ENCODE assay signal across 11 cellular contexts in the genomic region with DNA sequence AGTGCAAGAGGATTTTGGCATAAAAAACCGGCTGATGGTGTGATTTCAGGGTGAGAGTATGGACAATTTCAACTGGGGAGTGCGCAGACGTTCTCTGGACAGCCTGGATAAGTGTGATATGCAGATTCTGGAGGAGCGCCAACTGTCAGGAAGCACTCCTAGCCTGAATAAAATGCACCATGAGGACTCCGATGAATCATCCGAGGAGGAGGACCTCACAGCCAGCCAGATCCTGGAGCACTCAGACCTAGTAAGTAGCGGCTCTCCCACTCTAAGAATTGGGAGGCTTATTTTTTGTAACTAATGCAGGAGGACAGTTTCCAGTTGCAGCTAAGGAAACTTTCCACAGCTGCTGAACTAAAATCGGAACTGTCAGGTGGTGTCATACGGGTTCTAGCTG. TPM values are rescaled to one million over a fixed set of nuclear protein-coding genes. Genes with fewer than 3 reads are reported as not detected.
A peak's percentile ranks its signal among the peaks of the same experiment; 100 is the strongest.
DNase-seq lines count a peak whose midpoint lies in the region; ATAC-seq, FAIRE-seq and TF ChIP-seq lines count a peak whose summit lies in the region.
"Had no signal": no experiment of that assay in that cellular context is flagged by ENCODE, and none has a peak within 500 bp of the region (broad histone marks: within the 10 kb centered on the region; RNA-seq: fewer than 3 reads in every experiment).

No MANE protein-coding gene starts in this region.

- peak overlapping the region; percentile 6 to 7 for H3K27ac ChIP-seq in breast epithelium
- peak overlapping the region; percentile 67 for H3K27ac ChIP-seq in skeletal muscle tissue (ENCODE audit: low read depth, low read length)

- no peak for TF ChIP-seq CTCF in breast epithelium (IDR thresholded peaks at IDR 0.05)

- no peak for ATAC-seq in GM21526 (IDR thresholded peaks at IDR 0.05; ENCODE audit: low FRiP score, unreplicated experiment)
- ATAC-seq in GM19035 (IDR thresholded peaks at IDR 0.05; ENCODE audit: unreplicated experiment): no peak

- DNase-seq in HTR-8/SVneo (ENCODE audit: insufficient read length, low spot score) (peak; percentile 3), breast epithelium (ENCODE audit: low spot score in 2 of 2) (no peak), iris pigment epithelial cell (ENCODE audit: low read depth) (peak; percentile 96), SKM-1 (lab: John Stamatoyannopoulos, UW; ENCODE audit: unreplicated experiment) (no peak)
- no peak for DNase-seq in activated CD8-positive, alpha-beta memory T cell treated with anti-CD3 and anti-CD28 coated beads, Interleukin-2, amount 50 U/mL, for 48 hours
- DNase-seq: activated CD4-positive, alpha-beta memory T cell treated with anti-CD3 and anti-CD28 coated beads, Interleukin-2, amount 10 ng/mL, durations not matched to agents 7 days and 5 days; Kasumi-1 had no signal

- TF ChIP-seq POLR2A in breast epithelium (IDR thresholded peaks at IDR 0.05): no peak

- H3K36me3 ChIP-seq in breast epithelium (no peaks in the 10 kb centered on the region), skeletal muscle tissue (ENCODE audit: control insufficient read depth in 3 of 3, insufficient read depth in 3 of 3, low read length in 3 of 3) (peaks cover 3 to 22% (median 19%) of the 10 kb centered on the region in 3 donors)

- H3K4me1 ChIP-seq in breast epithelium: no peaks in the 10 kb centered on the region
- peaks cover 11 to 21% (median 16%) of the 10 kb centered on the region in 3 donors for H3K4me1 ChIP-seq in skeletal muscle tissue (ENCODE audit: control insufficient read depth in 3 of 3, insufficient read depth in 3 of 3, low read length in 3 of 3)

- FAIRE-seq in HTR-8/SVneo (lab: Jason Lieb, UNC): no peak
- FAIRE-seq: GM18507 had no signal

- no peaks in the 10 kb centered on the region for H3K9me3 ChIP-seq in breast epithelium
- H3K9me3 ChIP-seq in skeletal muscle tissue (ENCODE audit: control insufficient read depth in 3 of 3, low read length in 3 of 3): no peaks in the 10 kb centered on the region

- H3K27me3 ChIP-seq in breast epithelium (no peaks in the 10 kb centered on the region), skeletal muscle tissue (ENCODE audit: control insufficient read depth in 3 of 3, insufficient read depth in 3 of 3, low read length in 3 of 3) (no peaks in the 10 kb centered on the region)

- intact Hi-C loops in breast epithelium (cut with DNase I; ENCODE audit: low total_unique reads): no loop called here

- H3K4me3 ChIP-seq in breast epithelium (no peak overlapping the region), skeletal muscle tissue (ENCODE audit: low read length in 3 of 3) (peak overlapping the region in 2 of 3 donors; percentile 19 to 34)

- peak overlapping the region in 1 of 3 donors; percentile 10 for H3K9ac ChIP-seq in skeletal muscle tissue (ENCODE audit: low read depth in 1 of 3, low read length in 3 of 3)

RNA-seq across cellular contexts. Expression of a gene that starts 53.6 kb away (rescaled TPM):
- total RNA-seq in breast epithelium (not detected), skeletal muscle tissue (not detected)
- total RNA-seq: activated CD4-positive, alpha-beta memory T cell treated with anti-CD3 and anti-CD28 coated beads, Interleukin-2, amount 10 ng/mL, durations not matched to agents 7 days and 5 days had no signal

RNA-seq across cellular contexts. Expression of a gene that starts 53.7 kb away (rescaled TPM):
- 1 to 10 TPM in 2 of 3 donors, under 1 TPM in 1; 0.98 to 3.5 (median 1.3) TPM for total RNA-seq in breast epithelium
- total RNA-seq in skeletal muscle tissue: 2.6 TPM

Comparison
In these comparisons a context has a peak if more than half of its experiments do, and no peak if none do; other contexts are left out.
1. DNase-seq: peak in HTR-8/SVneo (single experiment) and iris pigment epithelial cell (single experiment); none in breast epithelium (0 of 2), activated CD8-positive, alpha-beta memory T cell treated with anti-CD3 and anti-CD28 coated beads, Interleukin-2, amount 50 U/mL, for 48 hours (single experiment) and SKM-1 (single experiment).
2. H3K4me3 ChIP-seq: peak in skeletal muscle tissue (2 of 3); none in breast epithelium (0 of 3).